Comparison of ENCODE assay signal across 25 cellular contexts in genomic region chr6:116036075-116036773, GRCh38. TPM values are rescaled to one million over a fixed set of nuclear protein-coding genes. Genes with fewer than 3 reads are reported as not detected.
DNase-seq lines count a peak whose midpoint lies in the region; ATAC-seq and TF ChIP-seq lines count a peak whose summit lies in the region.
"Had no signal": no experiment of that assay in that cellular context is flagged by ENCODE, and none has a peak within 500 bp of the region (broad histone marks: within the 10 kb centered on the region; RNA-seq: fewer than 3 reads in every experiment).

No MANE protein-coding gene starts in this region.

- H2AFZ ChIP-seq in mammary epithelial cell (ENCODE audit: low read depth, low read length) (no peak overlapping the region), mesenchymal stem cell (ENCODE audit: low read depth, low read length) (no peak overlapping the region)

- H3K36me3 ChIP-seq in breast epithelium (no peaks in the 10 kb centered on the region), mammary epithelial cell (ENCODE audit: insufficient read depth, low read length) (no peaks in the 10 kb centered on the region), mesenchymal stem cell (ENCODE audit: control insufficient read depth in 1 of 2, insufficient read depth in 2 of 2, low read depth in 1 of 2, low read length in 2 of 2) (peaks cover 0 to 9% of the 10 kb centered on the region in 2 experiments), gastroesophageal sphincter (no peaks in the 10 kb centered on the region)

- no peak overlapping the region for H4K91ac ChIP-seq in mesenchymal stem cell (ENCODE audit: low read length)

- H2BK5ac ChIP-seq in mesenchymal stem cell (ENCODE audit: low read depth, low read length, poor library complexity, severe bottlenecking), result peak overlapping the region; percentile 38

- POLR2A ChIA-PET in MCF 10A (lab: Yijun Ruan, JAX), result interaction anchor here (2.0 kb wide), 1 partner anchor 25 kb away, joined by 6 read pairs; the partner anchor contains the start of gene FRK

- no peak overlapping the region for H3K4ac ChIP-seq in mesenchymal stem cell (ENCODE audit: low read depth in 1 of 2, low read length in 2 of 2)

- no peak for TF ChIP-seq CTCF in MCF 10A (IDR thresholded peaks at IDR 0.05; ENCODE audit: unreplicated experiment)
- TF ChIP-seq CTCF in breast epithelium (IDR thresholded peaks at IDR 0.05), result no peak
- no peak for TF ChIP-seq CTCF in mammary epithelial cell (conservative IDR thresholded peaks at IDR 0.05 in 1 of 2, IDR thresholded peaks at IDR 0.05 in 1 of 2; ENCODE audit: extremely low read depth in 1 of 2, insufficient read depth in 1 of 2, low read depth in 1 of 2, low read length in 2 of 2)
- TF ChIP-seq CTCF in type B pancreatic cell (conservative IDR thresholded peaks at IDR 0.05), result no peak
- no peak for TF ChIP-seq CTCF in gastroesophageal sphincter (IDR thresholded peaks at IDR 0.05)

- H2BK12ac ChIP-seq in mesenchymal stem cell (ENCODE audit: low read length in 2 of 2), result no peak overlapping the region

- H3K27me3 ChIP-seq in breast epithelium (no peaks in the 10 kb centered on the region), mammary epithelial cell (ENCODE audit: insufficient read depth, low read length) (no peaks in the 10 kb centered on the region), mesenchymal stem cell (ENCODE audit: control insufficient read depth in 1 of 2, insufficient read depth in 1 of 2, low read length in 2 of 2) (no peaks in the 10 kb centered on the region), gastroesophageal sphincter (no peaks in the 10 kb centered on the region)

- H3K27me3 Mint-ChIP-seq in MCF 10A (ENCODE audit: insufficient read depth, unreplicated experiment), result no peaks in the 10 kb centered on the region
- no peaks in the 10 kb centered on the region for H3K27me3 Mint-ChIP-seq in type B pancreatic cell
- H3K27me3 Mint-ChIP-seq: IgD-negative memory B cell had no signal

- no peak overlapping the region for H3K23ac ChIP-seq in mesenchymal stem cell (ENCODE audit: low read length in 2 of 2)

- DNase-seq in MCF 10A (ENCODE audit: unreplicated experiment) (no peak), breast epithelium (ENCODE audit: low spot score in 2 of 2) (no peak), mammary epithelial cell (no peak), mesenchymal stem cell (no peak), type B pancreatic cell (ENCODE audit: extremely low spot score, unreplicated experiment) (no peak)
- no peak for DNase-seq in activated naive CD4-positive, alpha-beta T cell treated with anti-CD3 and anti-CD28 coated beads, Interleukin-2, amount 50 U/mL, for 16 hours
- DNase-seq: activated CD4-positive, CD25-positive, alpha-beta regulatory T cell treated with anti-CD3 and anti-CD28 coated beads, Interleukin-2, amount 50 U/mL, for 72 hours; activated CD8-positive, alpha-beta T cell treated with anti-CD3 and anti-CD28 coated beads, Interleukin-2, amount 10 ng/mL, durations not matched to agents 7 days and 5 days; activated effector memory CD4-positive, alpha-beta T cell treated with anti-CD3 and anti-CD28 coated beads, Interleukin-2, amount 50 U/mL, for 16 hours; activated T-cell treated with anti-CD3 and anti-CD28 coated beads for 4 hours; effector memory CD8-positive, alpha-beta T cell; HCEC 1CT; naive B cell; NCI-H1417; NCI-H2107; NCI-H446 treated with DMSO at 0.1 percent for 48 hours; NK-92 treated with Interleukin-12 subunit alpha and Interleukin-12 subunit beta, amount 100 ng/mL, for 24 hours; nucleus accumbens; small intestine; stimulated activated CD4-positive, alpha-beta T cell treated with anti-CD3 and anti-CD28 coated beads, Interleukin-1b, Interleukin-23, amount 100 ng/mL, for 48 hours had no signal

- intact Hi-C loops in MCF 10A (cut with micrococcal nuclease), result no loop called here
- intact Hi-C loops in breast epithelium (cut with DNase I; ENCODE audit: low total_unique reads), result no loop called here
- intact Hi-C loops in mammary epithelial cell (cut with micrococcal nuclease), result no loop called here

- no peak for ATAC-seq in gastroesophageal sphincter
- ATAC-seq in activated CD4-positive, CD25-positive, alpha-beta regulatory T cell treated with anti-CD3 and anti-CD28 coated beads, Interleukin-2, amount 50 U/mL, for 24 hours, result no peak
- ATAC-seq: activated CD8-positive, alpha-beta T cell treated with anti-CD3 and anti-CD28 coated beads, Interleukin-2, amount 10 ng/mL, durations not matched to agents 7 days and 5 days; effector memory CD8-positive, alpha-beta T cell; Panc1 had no signal

- H3K18ac ChIP-seq in mesenchymal stem cell (ENCODE audit: low read depth in 1 of 2, low read length in 2 of 2), result no peak overlapping the region

- peaks cover 14% of the 10 kb centered on the region for H3K4me1 Mint-ChIP-seq in MCF 10A (ENCODE audit: insufficient read depth, unreplicated experiment)
- peaks cover 16% of the 10 kb centered on the region for H3K4me1 Mint-ChIP-seq in type B pancreatic cell (ENCODE audit: unreplicated experiment)
- H3K4me1 Mint-ChIP-seq: IgD-negative memory B cell, naive B cell had no signal

- BruUV-seq in MCF 10A (replicated peaks; lab: Mats Ljungman, UMichigan) (no TSS peak), mammary epithelial cell (replicated peaks; lab: Mats Ljungman, UMichigan) (no TSS peak)

- peak overlapping the region; percentile 35 for H3K4me2 ChIP-seq in mammary epithelial cell (ENCODE audit: insufficient read depth, low read depth, low read length)
- H3K4me2 ChIP-seq in mesenchymal stem cell (ENCODE audit: low read length, poor library complexity, severe bottlenecking), result no peak overlapping the region

- H3K36me3 Mint-ChIP-seq in MCF 10A (ENCODE audit: insufficient read depth, unreplicated experiment) (no peaks in the 10 kb centered on the region), type B pancreatic cell (no peaks in the 10 kb centered on the region)
- H3K36me3 Mint-ChIP-seq: IgD-negative memory B cell, naive B cell had no signal

- no peaks in the 10 kb centered on the region for H4K20me1 ChIP-seq in mammary epithelial cell (ENCODE audit: insufficient read depth, low read length)

- in situ Hi-C loops in mammary epithelial cell (cut with MboI; ENCODE audit: low sequenced_read_pairs in 2 of 2), result no loop called here

- H3K4me3 Mint-ChIP-seq in MCF 10A (ENCODE audit: unreplicated experiment), result no peak overlapping the region
- peak overlapping the region; percentile 46 for H3K4me3 Mint-ChIP-seq in type B pancreatic cell
- H3K4me3 Mint-ChIP-seq: activated CD8-positive, alpha-beta T cell treated with anti-CD3 and anti-CD28 coated beads, Interleukin-2, amount 10 ng/mL, durations not matched to agents 7 days and 5 days; effector memory CD8-positive, alpha-beta T cell; IgD-negative memory B cell; naive B cell had no signal

- no peak overlapping the region for H2BK120ac ChIP-seq in mesenchymal stem cell (ENCODE audit: low read depth, low read length)

- no peak overlapping the region for H4K8ac ChIP-seq in mesenchymal stem cell (ENCODE audit: low read length)

- H2AK5ac ChIP-seq in mesenchymal stem cell (ENCODE audit: low read length, severe bottlenecking), result no peak overlapping the region

- H3K9me3 ChIP-seq in breast epithelium (no peaks in the 10 kb centered on the region), mammary epithelial cell (replicated peaks; ENCODE audit: insufficient read depth, low read length) (no peaks in the 10 kb centered on the region), mesenchymal stem cell (ENCODE audit: control insufficient read depth, low read length) (no peaks in the 10 kb centered on the region), gastroesophageal sphincter (no peaks in the 10 kb centered on the region)

- H3K27ac ChIP-seq in breast epithelium (no peak overlapping the region), mammary epithelial cell (ENCODE audit: insufficient read depth, low read depth, low read length) (peak overlapping the region; percentile 22), mesenchymal stem cell (ENCODE audit: low read length, poor library complexity, severe bottlenecking) (no peak overlapping the region), gastroesophageal sphincter (no peak overlapping the region)

- no peak overlapping the region for H3K9ac ChIP-seq in mammary epithelial cell (ENCODE audit: insufficient read depth, low read length)
- no peak overlapping the region for H3K9ac ChIP-seq in mesenchymal stem cell (ENCODE audit: low read length)

- H3K27ac Mint-ChIP-seq in MCF 10A (ENCODE audit: low read depth, unreplicated experiment), result peak overlapping the region; percentile 40
- peak overlapping the region; percentile 63 for H3K27ac Mint-ChIP-seq in type B pancreatic cell
- H3K27ac Mint-ChIP-seq: activated CD8-positive, alpha-beta T cell treated with anti-CD3 and anti-CD28 coated beads, Interleukin-2, amount 10 ng/mL, durations not matched to agents 7 days and 5 days; effector memory CD8-positive, alpha-beta T cell; IgD-negative memory B cell; naive B cell had no signal

- H3K14ac ChIP-seq in mesenchymal stem cell (ENCODE audit: low read length in 2 of 2), result no peak overlapping the region

- H3K4me1 ChIP-seq in breast epithelium (no peaks in the 10 kb centered on the region), mammary epithelial cell (ENCODE audit: insufficient read depth, low read length) (peaks cover 20% of the 10 kb centered on the region), mesenchymal stem cell (ENCODE audit: control insufficient read depth, insufficient read depth, low read depth, low read length) (peaks cover 2% of the 10 kb centered on the region), gastroesophageal sphincter (peaks cover 0 to 12% (median 0%) of the 10 kb centered on the region in 3 donors)

- no peaks in the 10 kb centered on the region for H3K9me3 Mint-ChIP-seq in MCF 10A (ENCODE audit: unreplicated experiment)
- no peaks in the 10 kb centered on the region for H3K9me3 Mint-ChIP-seq in type B pancreatic cell
- H3K9me3 Mint-ChIP-seq: effector memory CD8-positive, alpha-beta T cell; IgD-negative memory B cell; naive B cell had no signal

- H3K4me3 ChIP-seq in breast epithelium (no peak overlapping the region), mammary epithelial cell (replicated peaks in 1 of 3; ENCODE audit: insufficient read depth in 1 of 3, low read depth in 2 of 3, low read length in 3 of 3) (no peak overlapping the region), mesenchymal stem cell (ENCODE audit: insufficient read depth in 1 of 2, low read depth in 1 of 2, low read length in 2 of 2) (no peak overlapping the region), gastroesophageal sphincter (no peak overlapping the region)
- H3K4me3 ChIP-seq: GM12878 had no signal

- CTCF ChIA-PET in MCF 10A (lab: Yijun Ruan, JAX) (interaction anchor here (0.7 to 2.8 kb wide), 6 partner anchors 24 to 141 kb away, joined by 3 to 12 read pairs (median 4); partner anchors contain the start of genes FRK and NT5DC1), mammary epithelial cell (lab: Charles Lee; ENCODE audit: low non-redundant PET) (interaction anchor here (0.6 kb wide), 1 partner anchor 25 kb away, joined by 6 read pairs; no protein-coding TSS in a partner anchor)

- H3K79me2 ChIP-seq in mammary epithelial cell (ENCODE audit: insufficient read depth, low read length), result peaks cover 22% of the 10 kb centered on the region

- no peak overlapping the region for H2BK15ac ChIP-seq in mesenchymal stem cell (ENCODE audit: low read depth, poor library complexity, severe bottlenecking)

- no peak for TF ChIP-seq EP300 in gastroesophageal sphincter (IDR thresholded peaks at IDR 0.05)

- dilution Hi-C loops in mammary epithelial cell (cut with HindIII; ENCODE audit: low sequenced_read_pairs), result no loop called here

- no peak for TF ChIP-seq POLR2A in breast epithelium (IDR thresholded peaks at IDR 0.05)
- TF ChIP-seq POLR2A in gastroesophageal sphincter (IDR thresholded peaks at IDR 0.05), result no peak

- peaks cover 13% of the 10 kb centered on the region for H3K79me1 ChIP-seq in mesenchymal stem cell (replicated peaks; ENCODE audit: low read length, poor library complexity, severe bottlenecking)

- 49% methylated on average over 2 of the region's 2 CpGs for WGBS in mammary epithelial cell (ENCODE audit: low coverage, missing lambda C conversion rate)
- 57% methylated on average over 1 of the region's 2 CpGs for WGBS in mesenchymal stem cell
- 35 to 45% methylated on average over 2 of the region's 2 CpGs for WGBS in gastroesophageal sphincter (ENCODE audit: low coverage in 1 of 2), 2 donors

RNA-seq across cellular contexts. Expression of gene FRK, which starts 24.5 kb away (rescaled TPM):
- total RNA-seq in MCF 10A (2022), result 0.82 and 0.98 TPM in 2 replicates
- 10 to 100 TPM in 1 of 3 donors, 1 to 10 TPM in 1, under 1 TPM in 1; 0.64 to 10.5 (median 5.9) TPM for total RNA-seq in breast epithelium
- total RNA-seq in mammary epithelial cell, result 1 to 10 TPM; 3.2 to 6.2 TPM
- 1.4 TPM for polyA plus RNA-seq in mammary epithelial cell
- polyA minus RNA-seq in mammary epithelial cell, result 7.8 TPM
- 0.03 TPM for polyA plus RNA-seq in mesenchymal stem cell (2013, experiment 1 of 2)
- 0.04 TPM for polyA plus RNA-seq in mesenchymal stem cell (2013, experiment 2 of 2)
- total RNA-seq in type B pancreatic cell (ENCODE audit: low replicate concordance), result 6.2 and 13.2 TPM in 2 replicates
- 1 to 10 TPM in 3 of 4 donors, under 1 TPM in 1; 0.42 to 1.9 (median 1.3) TPM for total RNA-seq in gastroesophageal sphincter
